In the genomic region with DNA sequence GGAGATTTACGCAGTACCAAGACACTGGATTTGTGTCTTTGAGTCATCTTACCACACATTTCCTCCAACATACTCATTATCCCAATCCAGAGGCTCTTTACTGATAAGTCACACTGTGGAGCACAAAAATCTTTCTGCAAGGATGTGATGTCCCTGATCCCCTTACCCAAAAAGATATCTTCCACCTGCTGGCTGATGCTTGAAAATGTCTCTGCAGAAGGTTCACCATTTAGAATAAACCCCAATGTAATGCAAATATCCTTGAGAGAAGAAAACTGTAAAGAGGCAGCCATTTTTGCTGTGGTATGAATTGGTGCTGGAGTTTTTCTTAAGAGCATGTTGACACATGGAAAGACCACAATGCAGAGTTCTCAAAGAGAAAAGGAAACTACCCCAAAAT, we compare ENCODE assay signal across 25 cellular contexts.
"Had no signal": no experiment of that assay in that cellular context is flagged by ENCODE, and none has a peak within 500 bp of the region (broad histone marks: within the 10 kb centered on the region; RNA-seq: fewer than 3 reads in every experiment).

No MANE protein-coding gene starts in this region.

- H3K4me1 ChIP-seq: ascending aorta, body of pancreas had no signal

- H3K4me3 Mint-ChIP-seq: activated CD8-positive, alpha-beta T cell treated with anti-CD3 and anti-CD28 coated beads, Interleukin-2, amount 10 ng/mL, durations not matched to agents 7 days and 5 days; activated naive CD8-positive, alpha-beta T cell treated with anti-CD3 and anti-CD28 coated beads, Interleukin-2, amount 50 U/mL, for 24 hours; activated T-cell treated with anti-CD3 and anti-CD28 coated beads, Interleukin-2, amount 50 U/mL, for 24 hours; activated T-helper 1 cell treated with anti-CD3 and anti-CD28 coated beads, Interleukin-12 subunit alpha, Interleukin-12 subunit beta, Interleukin-2, Interleukin-4 antibody, amounts not matched to agents 30 ng/mL and 10 ng/mL and 1 ng/mL, durations not matched to agents 14 hours and 24 hours and 36 hours; T-helper 17 cell had no signal

- DNase-seq: activated CD4-positive, alpha-beta T cell treated with anti-CD3 and anti-CD28 coated beads for 4 hours; activated CD8-positive, alpha-beta T cell treated with anti-CD3 and anti-CD28 coated beads, Interleukin-2, amount 10 ng/mL, durations not matched to agents 7 days and 5 days; activated effector memory CD4-positive, alpha-beta T cell treated with Interleukin-2 at 50 U/mL for 16 hours; activated naive CD4-positive, alpha-beta T cell treated with Interleukin-2 at 50 U/mL for 16 hours; activated naive CD8-positive, alpha-beta T cell treated with anti-CD3 and anti-CD28 coated beads, Interleukin-2, amount 50 U/mL, for 24 hours; activated T-cell treated with anti-CD3 and anti-CD28 coated beads, Interleukin-2, amount 50 U/mL, for 24 hours; amniotic stem cell; body of pancreas; Karpas-422; MM.1S; NCI-H1105 treated with DMSO at 0.1 percent for 48 hours; NCI-H1436 treated with DMSO at 0.1 percent for 48 hours; NCI-H187; NCI-H2081; NCI-H446 treated with DMSO at 0.1 percent for 48 hours; NCI-H526; NCI-H774; NK-92 treated with Interleukin-12 subunit alpha and Interleukin-12 subunit beta, amount 100 ng/mL, for 24 hours; SHP77 treated with DMSO at 0.1 percent for 48 hours; T-helper 17 cell; T-helper 9 cell had no signal

- H3K4me3 ChIP-seq: ascending aorta, body of pancreas had no signal

- H3K27me3 ChIP-seq: ascending aorta, body of pancreas had no signal

- H3K27ac ChIP-seq: ascending aorta, body of pancreas had no signal

- H3K36me3 Mint-ChIP-seq: activated naive CD4-positive, alpha-beta T cell treated with anti-CD3 and anti-CD28 coated beads, Interleukin-2, amount 50 U/mL, for 72 hours had no signal

- H3K9me3 Mint-ChIP-seq: activated T-cell treated with anti-CD3 and anti-CD28 coated beads, Interleukin-2, amount 50 U/mL, for 24 hours; activated T-helper 1 cell treated with anti-CD3 and anti-CD28 coated beads, Interleukin-12 subunit alpha, Interleukin-12 subunit beta, Interleukin-2, Interleukin-4 antibody, amounts not matched to agents 30 ng/mL and 10 ng/mL and 1 ng/mL, durations not matched to agents 14 hours and 24 hours and 36 hours had no signal

- H3K27ac Mint-ChIP-seq: activated CD8-positive, alpha-beta T cell treated with anti-CD3 and anti-CD28 coated beads, Interleukin-2, amount 10 ng/mL, durations not matched to agents 7 days and 5 days; activated naive CD4-positive, alpha-beta T cell treated with anti-CD3 and anti-CD28 coated beads, Interleukin-2, amount 50 U/mL, for 72 hours; activated naive CD8-positive, alpha-beta T cell treated with anti-CD3 and anti-CD28 coated beads, Interleukin-2, amount 50 U/mL, for 24 hours; activated T-cell treated with anti-CD3 and anti-CD28 coated beads, Interleukin-2, amount 50 U/mL, for 24 hours; activated T-helper 1 cell treated with anti-CD3 and anti-CD28 coated beads, Interleukin-12 subunit alpha, Interleukin-12 subunit beta, Interleukin-2, Interleukin-4 antibody, amounts not matched to agents 30 ng/mL and 10 ng/mL and 1 ng/mL, durations not matched to agents 14 hours and 24 hours and 36 hours; T-helper 17 cell had no signal

- ATAC-seq: activated CD4-positive, CD25-positive, alpha-beta regulatory T cell treated with anti-CD3 and anti-CD28 coated beads, Interleukin-2, amount 50 U/mL, for 24 hours; activated CD8-positive, alpha-beta T cell treated with anti-CD3 and anti-CD28 coated beads, Interleukin-2, amount 10 ng/mL, durations not matched to agents 7 days and 5 days; activated naive CD4-positive, alpha-beta T cell treated with anti-CD3 and anti-CD28 coated beads, Interleukin-2, amount 50 U/mL, for 72 hours; activated naive CD8-positive, alpha-beta T cell treated with anti-CD3 and anti-CD28 coated beads, Interleukin-2, amount 50 U/mL, for 24 hours; body of pancreas; T-helper 17 cell had no signal

- H3K27me3 Mint-ChIP-seq: activated naive CD8-positive, alpha-beta T cell treated with anti-CD3 and anti-CD28 coated beads, Interleukin-2, amount 50 U/mL, for 24 hours; activated T-cell treated with anti-CD3 and anti-CD28 coated beads, Interleukin-2, amount 50 U/mL, for 24 hours; T-helper 17 cell had no signal

- H3K4me1 Mint-ChIP-seq: activated naive CD8-positive, alpha-beta T cell treated with anti-CD3 and anti-CD28 coated beads, Interleukin-2, amount 50 U/mL, for 24 hours; T-helper 17 cell had no signal

- H3K9me3 ChIP-seq: ascending aorta, body of pancreas had no signal

- H3K36me3 ChIP-seq: ascending aorta had no signal
